Comparison of ENCODE assay signal across 8 cellular contexts in genomic region chr2:148201075-148202004, GRCh38.
DNase-seq lines count a peak whose midpoint lies in the region; TF ChIP-seq lines count a peak whose summit lies in the region.

No MANE protein-coding gene starts in this region.

- BruUV-seq in MCF 10A (replicated peaks; lab: Mats Ljungman, UMichigan) = no TSS peak

- H3K27me3 ChIP-seq in breast epithelium (no peaks in the 10 kb centered on the region), cardiac muscle cell (no peaks in the 10 kb centered on the region), vagina (no peaks in the 10 kb centered on the region)

- H3K4me3 Mint-ChIP-seq in MCF 10A (ENCODE audit: unreplicated experiment) = no peak overlapping the region

- DNase-seq in MCF 10A (ENCODE audit: unreplicated experiment) (peak; percentile 51), breast epithelium (ENCODE audit: low spot score in 2 of 2) (no peak), NCI-H526 treated with DMSO at 0.1 percent for 48 hours (lab: John Stamatoyannopoulos, UW) (peak; percentile 4), cardiac muscle cell (ENCODE audit: low read depth in 1 of 2, low spot score in 1 of 2) (peak; percentile 47 to 61), vagina (ENCODE audit: extremely low spot score in 2 of 2) (no peak), NCI-H1694 (lab: John Stamatoyannopoulos, UW) (no peak)
- DNase-seq in activated T-cell treated with anti-CD3 and anti-CD28 coated beads, Interleukin-2, amount 50 U/mL, for 48 hours = peak; percentile 56 to 58
- peak; percentile 8 to 38 (median 15) for DNase-seq in stimulated activated CD4-positive, alpha-beta T cell treated with anti-CD3 and anti-CD28 coated beads, Interleukin-12 subunit alpha, Interleukin-12 subunit beta, amount 100 ng/mL, for 48 hours (ENCODE audit: low read depth in 2 of 3, low spot score in 1 of 3)

- H3K4me1 ChIP-seq in breast epithelium (no peaks in the 10 kb centered on the region), cardiac muscle cell (ENCODE audit: low read depth) (no peaks in the 10 kb centered on the region), vagina (no peaks in the 10 kb centered on the region)

- no peaks in the 10 kb centered on the region for H3K9me3 Mint-ChIP-seq in MCF 10A (ENCODE audit: unreplicated experiment)

- H3K36me3 ChIP-seq in breast epithelium (no peaks in the 10 kb centered on the region), cardiac muscle cell (no peaks in the 10 kb centered on the region), vagina (no peaks in the 10 kb centered on the region)

- TF ChIP-seq CTCF in MCF 10A (IDR thresholded peaks at IDR 0.05; ENCODE audit: unreplicated experiment) = peak; percentile 36
- TF ChIP-seq CTCF in breast epithelium (IDR thresholded peaks at IDR 0.05) = no peak
- peak; percentile 36 for TF ChIP-seq CTCF in cardiac muscle cell (IDR thresholded peaks at IDR 0.05; ENCODE audit: low read depth, low read length)
- no peak for TF ChIP-seq CTCF in vagina (IDR thresholded peaks at IDR 0.05)

- POLR2A ChIA-PET in MCF 10A (lab: Yijun Ruan, JAX) = interaction anchor here (1.1 kb wide), 1 partner anchor 211 kb away, joined by 3 read pairs; no protein-coding TSS in a partner anchor

- TF ChIP-seq POLR2A in breast epithelium (IDR thresholded peaks at IDR 0.05) (no peak), vagina (IDR thresholded peaks at IDR 0.05) (no peak)

- H3K27ac Mint-ChIP-seq in MCF 10A (ENCODE audit: low read depth, unreplicated experiment) = no peak overlapping the region

- H3K4me3 ChIP-seq in breast epithelium (no peak overlapping the region), cardiac muscle cell (no peak overlapping the region), vagina (no peak overlapping the region)

- H3K27ac ChIP-seq in breast epithelium = no peak overlapping the region
- no peak overlapping the region for H3K27ac ChIP-seq in cardiac muscle cell
- H3K27ac ChIP-seq in vagina = no peak overlapping the region

- CTCF ChIA-PET in MCF 10A (lab: Yijun Ruan, JAX) = interaction anchor here (0.7 kb wide), 1 partner anchor 107 kb away, joined by 3 read pairs; no protein-coding TSS in a partner anchor

- intact Hi-C loops in MCF 10A (cut with micrococcal nuclease) (loop anchor here (1.0 to 5.0 kb wide), 2 partner anchors 211 to 264 kb away; no protein-coding TSS in a partner anchor), breast epithelium (cut with DNase I; ENCODE audit: low total_unique reads) (no loop called here), vagina (cut with DNase I) (no loop called here)

- H3K27me3 Mint-ChIP-seq in MCF 10A (ENCODE audit: insufficient read depth, unreplicated experiment) = no peaks in the 10 kb centered on the region

- H3K4me1 Mint-ChIP-seq in MCF 10A (ENCODE audit: insufficient read depth, unreplicated experiment) = no peaks in the 10 kb centered on the region

- peaks cover 6% of the 10 kb centered on the region for H3K36me3 Mint-ChIP-seq in MCF 10A (ENCODE audit: insufficient read depth, unreplicated experiment)

- no peaks in the 10 kb centered on the region for H3K9me3 ChIP-seq in breast epithelium
- H3K9me3 ChIP-seq in cardiac muscle cell (ENCODE audit: low read depth) = no peaks in the 10 kb centered on the region
- no peaks in the 10 kb centered on the region for H3K9me3 ChIP-seq in vagina

Comparison
In these comparisons a context has a peak if more than half of its experiments do, and no peak if none do; other contexts are left out.
1. DNase-seq: peak in MCF 10A (single experiment), NCI-H526 treated with DMSO at 0.1 percent for 48 hours (single experiment), activated T-cell treated with anti-CD3 and anti-CD28 coated beads, Interleukin-2, amount 50 U/mL, for 48 hours (2 of 2), cardiac muscle cell (2 of 2) and stimulated activated CD4-positive, alpha-beta T cell treated with anti-CD3 and anti-CD28 coated beads, Interleukin-12 subunit alpha, Interleukin-12 subunit beta, amount 100 ng/mL, for 48 hours (3 of 3); none in breast epithelium (0 of 2), vagina (0 of 2) and NCI-H1694 (single experiment).
2. CTCF ChIP-seq: peak in MCF 10A (single experiment) and cardiac muscle cell (single experiment); none in breast epithelium (0 of 3) and vagina (0 of 3).